In genomic region chr2:2896011-2896410, GRCh38 we compare ENCODE assay signal across 14 cellular contexts.
"Had no signal": no experiment of that assay in that cellular context is flagged by ENCODE, and none has a peak within 500 bp of the region (broad histone marks: within the 10 kb centered on the region; RNA-seq: fewer than 3 reads in every experiment).

No MANE protein-coding gene starts in this region.

- H3K4me3 Mint-ChIP-seq: immature natural killer cell had no signal

- H3K36me3 Mint-ChIP-seq: immature natural killer cell had no signal

- H3K27ac Mint-ChIP-seq: immature natural killer cell had no signal

- DNase-seq: dermis blood vessel endothelial cell; dorsolateral prefrontal cortex; effector CD4-positive, alpha-beta T cell; effector memory CD4-positive, alpha-beta T cell; foreskin keratinocyte; heart left ventricle; hypothalamus; immature natural killer cell; left cardiac atrium; left lung; left ventricle myocardium superior; lower lobe of right lung; mesenchymal stem cell; midbrain had no signal

- H3K9me3 Mint-ChIP-seq: immature natural killer cell had no signal

- H3K4me1 Mint-ChIP-seq: immature natural killer cell had no signal
